9 cellular contexts compared by ENCODE assay signal in genomic region chr1:206590025-206590834, GRCh38. TPM values are rescaled to one million over a fixed set of nuclear protein-coding genes. Genes with fewer than 3 reads are reported as not detected.
DNase-seq lines count a peak whose midpoint lies in the region; ATAC-seq, FAIRE-seq and TF ChIP-seq lines count a peak whose summit lies in the region.
"Had no signal": no experiment of that assay in that cellular context is flagged by ENCODE, and none has a peak within 500 bp of the region (broad histone marks: within the 10 kb centered on the region; RNA-seq: fewer than 3 reads in every experiment).

No MANE protein-coding gene starts in this region.

- DNase-seq in NOMO-1 treated with DMSO at 0.1 percent for 48 hours (lab: John Stamatoyannopoulos, UW; ENCODE audit: unreplicated experiment), result peak; percentile 21
- DNase-seq in NOMO-1 treated with dmso at 0.1 percent for 144 hours (lab: John Stamatoyannopoulos, UW; ENCODE audit: unreplicated experiment), result no peak
- peak; percentile 41 for DNase-seq in HTR-8/SVneo (ENCODE audit: insufficient read length, low spot score)
- DNase-seq in activated T-cell treated with anti-CD3 and anti-CD28 coated beads, Interleukin-2, amount 50 U/mL, for 24 hours, result peak; percentile 58
- DNase-seq in immature natural killer cell, result peak; percentile 51 to 64 (median 52)
- DNase-seq in vagina (ENCODE audit: extremely low spot score in 2 of 2), result no peak
- DNase-seq in esophagus muscularis mucosa (ENCODE audit: extremely low spot score), result no peak

- H3K4me1 ChIP-seq in vagina, result peaks cover 59% of the 10 kb centered on the region
- peaks cover 0 to 36% (median 28%) of the 10 kb centered on the region in 4 donors for H3K4me1 ChIP-seq in esophagus muscularis mucosa

- no peak for TF ChIP-seq CTCF in vagina (IDR thresholded peaks at IDR 0.05)
- peak in 1 of 3 experiments; percentile 23 for TF ChIP-seq CTCF in esophagus muscularis mucosa (IDR thresholded peaks at IDR 0.05)

- peak overlapping the region; percentile 77 for H3K27ac ChIP-seq in vagina
- peak overlapping the region in 2 of 4 donors; percentile 5 to 64 for H3K27ac ChIP-seq in esophagus muscularis mucosa (replicated peaks in 1 of 4)

- TF ChIP-seq EP300 in esophagus muscularis mucosa (IDR thresholded peaks at IDR 0.05), result no peak

- peaks cover 97% of the 10 kb centered on the region for H3K36me3 Mint-ChIP-seq in activated T-cell treated with anti-CD3 and anti-CD28 coated beads, Interleukin-2, amount 50 U/mL, for 24 hours (ENCODE audit: low read depth)
- peaks cover 8 to 35% (median 20%) of the 10 kb centered on the region in 3 donors for H3K36me3 Mint-ChIP-seq in immature natural killer cell

- peak overlapping the region; percentile 100 for H3K27ac Mint-ChIP-seq in activated T-cell treated with anti-CD3 and anti-CD28 coated beads, Interleukin-2, amount 50 U/mL, for 24 hours
- peak overlapping the region; percentile 73 to 94 (median 92) for H3K27ac Mint-ChIP-seq in immature natural killer cell

- intact Hi-C loops in vagina (cut with DNase I) (no loop called here), esophagus muscularis mucosa (cut with DNase I) (no loop called here)

- H3K27me3 ChIP-seq in vagina (no peaks in the 10 kb centered on the region), esophagus muscularis mucosa (no peaks in the 10 kb centered on the region)
- H3K27me3 ChIP-seq: BLaER1 treated with 17β-estradiol and CSF1 and Interleukin-3, amounts not matched to agents 10 nM and 100 nM had no signal

- H3K4me3 ChIP-seq in vagina (no peak overlapping the region), esophagus muscularis mucosa (no peak overlapping the region)
- H3K4me3 ChIP-seq: BLaER1 treated with 17β-estradiol and CSF1 and Interleukin-3, amounts not matched to agents 10 nM and 100 nM had no signal

- peaks cover 85% of the 10 kb centered on the region for H3K4me1 Mint-ChIP-seq in activated T-cell treated with anti-CD3 and anti-CD28 coated beads, Interleukin-2, amount 50 U/mL, for 24 hours (ENCODE audit: low read depth)
- peaks cover 55 to 78% of the 10 kb centered on the region in 2 donors for H3K4me1 Mint-ChIP-seq in immature natural killer cell

- FAIRE-seq in HTR-8/SVneo (lab: Jason Lieb, UNC), result peak; percentile 20

- H3K9me3 Mint-ChIP-seq in activated T-cell treated with anti-CD3 and anti-CD28 coated beads, Interleukin-2, amount 50 U/mL, for 24 hours, result no peaks in the 10 kb centered on the region
- no peaks in the 10 kb centered on the region for H3K9me3 Mint-ChIP-seq in immature natural killer cell

- TF ChIP-seq POLR2A in vagina (IDR thresholded peaks at IDR 0.05) (no peak), esophagus muscularis mucosa (IDR thresholded peaks at IDR 0.05; ENCODE audit: low read depth) (no peak)

- H3K27me3 Mint-ChIP-seq in activated T-cell treated with anti-CD3 and anti-CD28 coated beads, Interleukin-2, amount 50 U/mL, for 24 hours, result no peaks in the 10 kb centered on the region
- peaks cover 0 to 3% (median 0%) of the 10 kb centered on the region in 3 donors for H3K27me3 Mint-ChIP-seq in immature natural killer cell (ENCODE audit: low read depth in 3 of 3)

- H3K9me3 ChIP-seq in vagina, result no peaks in the 10 kb centered on the region
- H3K9me3 ChIP-seq in esophagus muscularis mucosa, result no peaks in the 10 kb centered on the region
- H3K9me3 ChIP-seq: BLaER1 treated with 17β-estradiol and CSF1 and Interleukin-3, amounts not matched to agents 10 nM and 100 nM had no signal

- 66% methylated on average over 8 of the region's 8 CpGs for WGBS in esophagus muscularis mucosa

- peak overlapping the region; percentile 69 for H3K4me3 Mint-ChIP-seq in activated T-cell treated with anti-CD3 and anti-CD28 coated beads, Interleukin-2, amount 50 U/mL, for 24 hours
- peak overlapping the region; percentile 5 to 72 (median 57) for H3K4me3 Mint-ChIP-seq in immature natural killer cell

- peaks cover 0 to 40% of the 10 kb centered on the region in 2 donors for H3K36me3 ChIP-seq in vagina
- peaks cover 41 to 100% (median 89%) of the 10 kb centered on the region in 4 donors for H3K36me3 ChIP-seq in esophagus muscularis mucosa

- ATAC-seq in HG03469 (IDR thresholded peaks at IDR 0.05; ENCODE audit: unreplicated experiment), result no peak

RNA-seq across cellular contexts. Expression of gene EIF2D, which starts 22.0 kb away (rescaled TPM):
- 10 to 100 TPM; 12.9 to 24.2 (median 20.8) TPM for polyA plus RNA-seq in immature natural killer cell
- total RNA-seq in vagina, result 48.9 TPM
- 10 to 100 TPM; 40.3 to 50.0 (median 47.9) TPM for total RNA-seq in esophagus muscularis mucosa

RNA-seq across cellular contexts. Expression of gene DYRK3, which starts 45.1 kb away (rescaled TPM):
- polyA plus RNA-seq in immature natural killer cell, result not detected
- total RNA-seq in vagina (5.9 TPM), esophagus muscularis mucosa (10 to 100 TPM in 2 of 4 donors, 1 to 10 TPM in 2; 5.6 to 14.7 (median 9.0) TPM)

Comparison
In these comparisons a context has a peak if more than half of its experiments do, and no peak if none do; other contexts are left out.
1. DNase-seq: peak in NOMO-1 treated with DMSO at 0.1 percent for 48 hours (single experiment), HTR-8/SVneo (single experiment), activated T-cell treated with anti-CD3 and anti-CD28 coated beads, Interleukin-2, amount 50 U/mL, for 24 hours (single experiment) and immature natural killer cell (3 of 3); none in NOMO-1 treated with dmso at 0.1 percent for 144 hours (single experiment), vagina (0 of 2) and esophagus muscularis mucosa (single experiment).